Comparison of ENCODE assay signal across 1 cellular context in the genomic region with DNA sequence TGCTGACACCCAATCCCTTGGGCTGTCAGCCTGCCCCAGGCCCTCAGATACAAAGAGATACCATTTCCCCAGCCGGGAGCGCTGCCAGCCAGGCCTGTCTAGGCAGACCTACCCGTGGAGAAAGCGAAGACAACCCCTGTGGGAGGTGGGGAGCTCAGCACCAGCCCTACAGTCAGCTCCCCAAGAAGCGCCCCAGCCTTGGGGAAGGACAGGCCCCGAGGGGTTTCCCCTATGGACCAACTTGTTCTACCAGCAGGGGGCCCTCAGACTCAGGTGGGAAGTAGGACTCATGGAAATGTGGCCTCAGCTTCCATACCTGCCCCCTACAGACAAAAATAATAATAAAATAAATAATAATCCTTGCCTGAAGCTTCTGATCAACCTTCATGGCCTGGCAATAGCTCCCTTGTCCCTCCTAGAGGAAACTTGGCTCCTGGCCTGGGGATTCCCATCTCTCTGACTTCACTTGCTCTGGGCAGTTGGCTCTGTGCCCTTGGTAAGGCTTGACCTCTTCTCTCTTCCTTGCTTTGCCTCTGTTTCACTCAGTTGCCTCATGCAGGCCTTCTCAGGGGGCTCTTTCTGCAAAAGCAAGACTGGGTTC.
TF ChIP-seq lines count a peak whose summit lies in the region.

No MANE protein-coding gene starts in this region.

TF ChIP-seq in HCT116, 20 proteins besides CTCF, POLR2A, EP300 and RAD21 (continued from another document):
- TF ChIP-seq, protein P1, sequence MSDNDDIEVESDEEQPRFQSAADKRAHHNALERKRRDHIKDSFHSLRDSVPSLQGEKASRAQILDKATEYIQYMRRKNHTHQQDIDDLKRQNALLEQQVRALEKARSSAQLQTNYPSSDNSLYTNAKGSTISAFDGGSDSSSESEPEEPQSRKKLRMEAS (IDR thresholded peaks at IDR 0.05) = no peak
- no peak for TF ChIP-seq YY1 (IDR thresholded peaks at IDR 0.05; ENCODE audit: extremely low read depth, insufficient replicate concordance, low read depth, low read length)
- TF ChIP-seq SRF (IDR thresholded peaks at IDR 0.05; ENCODE audit: low read depth) = no peak
- TF ChIP-seq SIN3A (IDR thresholded peaks at IDR 0.05; ENCODE audit: low read depth) = no peak
- TF ChIP-seq ELF1 (IDR thresholded peaks at IDR 0.05; ENCODE audit: borderline replicate concordance, low read depth) = no peak
- TF ChIP-seq POLR2AphosphoS5 (IDR thresholded peaks at IDR 0.05; ENCODE audit: low read depth, low read length) = no peak
- TF ChIP-seq, protein P2, sequence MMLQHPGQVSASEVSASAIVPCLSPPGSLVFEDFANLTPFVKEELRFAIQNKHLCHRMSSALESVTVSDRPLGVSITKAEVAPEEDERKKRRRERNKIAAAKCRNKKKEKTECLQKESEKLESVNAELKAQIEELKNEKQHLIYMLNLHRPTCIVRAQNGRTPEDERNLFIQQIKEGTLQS (IDR thresholded peaks at IDR 0.05) = no peak
- TF ChIP-seq, protein P3, sequence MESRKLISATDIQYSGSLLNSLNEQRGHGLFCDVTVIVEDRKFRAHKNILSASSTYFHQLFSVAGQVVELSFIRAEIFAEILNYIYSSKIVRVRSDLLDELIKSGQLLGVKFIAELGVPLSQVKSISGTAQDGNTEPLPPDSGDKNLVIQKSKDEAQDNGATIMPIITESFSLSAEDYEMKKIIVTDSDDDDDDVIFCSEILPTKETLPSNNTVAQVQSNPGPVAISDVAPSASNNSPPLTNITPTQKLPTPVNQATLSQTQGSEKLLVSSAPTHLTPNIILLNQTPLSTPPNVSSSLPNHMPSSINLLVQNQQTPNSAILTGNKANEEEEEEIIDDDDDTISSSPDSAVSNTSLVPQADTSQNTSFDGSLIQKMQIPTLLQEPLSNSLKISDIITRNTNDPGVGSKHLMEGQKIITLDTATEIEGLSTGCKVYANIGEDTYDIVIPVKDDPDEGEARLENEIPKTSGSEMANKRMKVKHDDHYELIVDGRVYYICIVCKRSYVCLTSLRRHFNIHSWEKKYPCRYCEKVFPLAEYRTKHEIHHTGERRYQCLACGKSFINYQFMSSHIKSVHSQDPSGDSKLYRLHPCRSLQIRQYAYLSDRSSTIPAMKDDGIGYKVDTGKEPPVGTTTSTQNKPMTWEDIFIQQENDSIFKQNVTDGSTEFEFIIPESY (IDR thresholded peaks at IDR 0.05; ENCODE audit: extremely low read depth, insufficient replicate concordance, low read length) = no peak
- TF ChIP-seq EZH2 (IDR thresholded peaks at IDR 0.05) = no peak
